12 cellular contexts compared by ENCODE assay signal in genomic region chr22:28911279-28911640, GRCh38. TPM values are rescaled to one million over a fixed set of nuclear protein-coding genes. Genes with fewer than 3 reads are reported as not detected.
DNase-seq lines count a peak whose midpoint lies in the region; ATAC-seq, FAIRE-seq and TF ChIP-seq lines count a peak whose summit lies in the region.
"Had no signal": no experiment of that assay in that cellular context is flagged by ENCODE, and none has a peak within 500 bp of the region (broad histone marks: within the 10 kb centered on the region; RNA-seq: fewer than 3 reads in every experiment).

No MANE protein-coding gene starts in this region.

- no peak overlapping the region for H3K4me3 ChIP-seq in choroid plexus epithelial cell (ENCODE audit: low read depth, low read length)
- H3K4me3 ChIP-seq in HepG2 (replicated peaks in 1 of 3; ENCODE audit: insufficient read depth in 1 of 3, low read depth in 2 of 3, low read length in 3 of 3), result peak overlapping the region in 2 of 3 experiments; percentile 15; a peak in 2 of 6 replicates

- no peak for TF ChIP-seq CTCF in C4-2B (conservative IDR thresholded peaks at IDR 0.05)
- no peak for TF ChIP-seq CTCF in choroid plexus epithelial cell (conservative IDR thresholded peaks at IDR 0.05; ENCODE audit: low read depth, low read length)
- no peak for TF ChIP-seq CTCF in HepG2 (CRISPR knock-in tag; IDR thresholded peaks at IDR 0.05)

- peak overlapping the region; percentile 41 for H3K4me2 ChIP-seq in HepG2 (ENCODE audit: low read depth, low read length)

- ATAC-seq in HepG2 (peak; percentile 79), sciatic nerve (peak; percentile 28), SK-N-SH treated with all-trans-retinoic acid at 6 μM for 48 hours (no peak)
- ATAC-seq: naive thymus-derived CD8-positive, alpha-beta T cell had no signal

- no peak for TF ChIP-seq EP300 in HepG2 (IDR thresholded peaks at IDR 0.05; ENCODE audit: low read depth in 2 of 2, low read length in 2 of 2)
- TF ChIP-seq EP300 in HepG2 (CRISPR knock-in tag; IDR thresholded peaks at IDR 0.05; ENCODE audit: borderline replicate concordance), result no peak

- in situ Hi-C loops in HepG2 (cut with HindIII; ENCODE audit: extremely low pct_ligation_motif_present, low pct_unique_long_range_greater_than_20kb), result no loop called here

- POLR2A ChIA-PET in HepG2 (lab: Yijun Ruan, JAX), result interaction anchor here (1.1 to 1.8 kb wide), 4 partner anchors 10 to 120 kb away, joined by 3 to 7 read pairs (median 4); no protein-coding TSS in a partner anchor

- peaks cover 100% of the 10 kb centered on the region for H3K4me1 ChIP-seq in HepG2 (ENCODE audit: insufficient read depth, low read length)

- no peak for FAIRE-seq in HepG2 (lab: Jason Lieb, UNC)

- no TSS peak for BruUV-seq in HepG2 (replicated peaks; lab: Mats Ljungman, UMichigan)

- H3K27ac ChIP-seq in C4-2B (peak overlapping the region; percentile 51), HepG2 (ENCODE audit: extremely low read length, insufficient read depth, low read length) (peak overlapping the region; percentile 71)

- WGBS in HepG2 (ENCODE audit: low lambda C conversion rate), result 14% methylated on average over 4 of the region's 4 CpGs

- H3K27me3 ChIP-seq in HepG2 (ENCODE audit: control insufficient read depth in 1 of 2, insufficient read depth in 2 of 2, low read length in 2 of 2), result no peaks in the 10 kb centered on the region

- H3K9ac ChIP-seq in HepG2 (ENCODE audit: insufficient read depth, low read depth, low read length), result no peak overlapping the region

- H3K79me2 ChIP-seq in HepG2 (ENCODE audit: insufficient read depth, low read length), result peaks cover 94% of the 10 kb centered on the region

- TF ChIP-seq POLR2A in HepG2 (IDR thresholded peaks at IDR 0.05; ENCODE audit: insufficient read depth in 1 of 2, low read depth in 2 of 2, low read length in 2 of 2), result no peak

- peaks cover 31% of the 10 kb centered on the region for H4K20me1 ChIP-seq in HepG2 (ENCODE audit: insufficient read depth, low read length)

- TF ChIP-seq RAD21 in HepG2 (CRISPR knock-in tag; IDR thresholded peaks at IDR 0.05), result no peak

- intact Hi-C loops in HepG2 (cut with micrococcal nuclease; ENCODE audit: unreplicated experiment) (no loop called here), sciatic nerve (cut with DNase I) (no loop called here)

- no peak overlapping the region for H2AFZ ChIP-seq in HepG2 (ENCODE audit: low read length)

- DNase-seq in choroid plexus epithelial cell (ENCODE audit: low read depth) (peak; percentile 21), HepG2 (ENCODE audit: low spot score) (no peak), sciatic nerve (ENCODE audit: low spot score) (no peak), NCI-H526 treated with DMSO at 0.1 percent for 48 hours (lab: John Stamatoyannopoulos, UW) (no peak), DMS79 (lab: John Stamatoyannopoulos, UW) (no peak), COLO668 (lab: John Stamatoyannopoulos, UW; ENCODE audit: unreplicated experiment) (no peak)
- DNase-seq: activated CD4-positive, alpha-beta T cell treated with anti-CD3 and anti-CD28 coated beads for 1 hour; activated T-cell treated with anti-CD3 and anti-CD28 coated beads, Interleukin-2, amount 50 U/mL, for 1 hour; naive thymus-derived CD8-positive, alpha-beta T cell; NCI-H1092 treated with DMSO at 0.1 percent for 48 hours had no signal

- H3K36me3 ChIP-seq in HepG2 (replicated peaks in 1 of 2; ENCODE audit: control insufficient read depth in 1 of 2, insufficient read depth in 2 of 2, low read length in 2 of 2), result peaks cover 3 to 25% of the 10 kb centered on the region in 2 experiments; a peak in 4 of 5 replicates

- CTCF ChIA-PET in HepG2 (lab: Yijun Ruan, JAX; ENCODE audit: low intra/inter-chr PET ratio, low total read pairs), result no interaction called here

- H3K9me3 ChIP-seq in HepG2 (ENCODE audit: low read length), result no peaks in the 10 kb centered on the region

TF ChIP-seq in HepG2, 621 proteins besides CTCF, POLR2A, EP300 and RAD21 (continues in another document):
- no peak for TF ChIP-seq ESRRA (CRISPR knock-in tag; IDR thresholded peaks at IDR 0.05; ENCODE audit: low read depth)
- TF ChIP-seq ZNF761 (CRISPR knock-in tag; conservative IDR thresholded peaks at IDR 0.05), result no peak
- no peak for TF ChIP-seq SNRNP70 (IDR thresholded peaks at IDR 0.05; ENCODE audit: low read depth, low read length)
- no peak for TF ChIP-seq ZNF720 (CRISPR knock-in tag; IDR thresholded peaks at IDR 0.05)
- no peak for TF ChIP-seq ZNF558 (CRISPR knock-in tag; IDR thresholded peaks at IDR 0.05; ENCODE audit: borderline replicate concordance)
- no peak for TF ChIP-seq IKZF4 (CRISPR knock-in tag; IDR thresholded peaks at IDR 0.05; ENCODE audit: borderline replicate concordance, low read depth, not compliant biosample characterization)
- TF ChIP-seq REPIN1 (CRISPR knock-in tag; IDR thresholded peaks at IDR 0.05; ENCODE audit: borderline replicate concordance, low read depth), result no peak
- no peak for TF ChIP-seq ZNF280B (CRISPR knock-in tag; IDR thresholded peaks at IDR 0.05; ENCODE audit: borderline replicate concordance)
- TF ChIP-seq AGO2 (optimal IDR thresholded peaks at IDR 0.05; ENCODE audit: low read depth, low read length), result peak; percentile 30
- 0 out of 2 replicates have a peak, but pooled peaks have one; percentile 11 for TF ChIP-seq NFKBIZ (CRISPR knock-in tag; IDR thresholded peaks at IDR 0.05)
- no peak for TF ChIP-seq GATAD1 (CRISPR knock-in tag; IDR thresholded peaks at IDR 0.05)

TF ChIP-seq in SK-N-SH treated with all-trans-retinoic acid at 6 μM for 48 hours, 23 proteins besides CTCF, POLR2A, EP300 and RAD21:
- TF ChIP-seq RARB (CRISPR knock-in tag; IDR thresholded peaks at IDR 0.05) (no peak), PATZ1 (CRISPR knock-in tag; IDR thresholded peaks at IDR 0.05; ENCODE audit: borderline replicate concordance) (no peak), ZNF8 (CRISPR knock-in tag; IDR thresholded peaks at IDR 0.05) (no peak), ZC3H10 (CRISPR knock-in tag; IDR thresholded peaks at IDR 0.05) (no peak)

RNA-seq across cellular contexts. Expression of gene ZNRF3, which starts 27.9 kb away (rescaled TPM):
- total RNA-seq in HepG2 (2016; rRNA removed; fragmentation: Illumina TruSeq; extraction: Trizol) (17.6 and 36.7 TPM in 2 replicates), sciatic nerve (12.9 TPM)
- total RNA-seq in HepG2 (2016; cell fraction: cytosol; rRNA removed; fragmentation: Illumina TruSeq; extraction: Trizol; ENCODE audit: low read depth), result 6.8 and 7.3 TPM in 2 replicates
- 15.3 and 36.6 TPM in 2 replicates for total RNA-seq in HepG2 (2016; cell fraction: insoluble cytoplasmic fraction; rRNA removed; fragmentation: Illumina TruSeq; extraction: Trizol)
- 18.5 and 19.0 TPM in 2 replicates for total RNA-seq in HepG2 (2016; cell fraction: membrane; rRNA removed; fragmentation: Illumina TruSeq; extraction: Trizol)
- 35.5 and 42.6 TPM in 2 replicates for total RNA-seq in HepG2 (2016; cell fraction: nucleus; rRNA removed; fragmentation: Illumina TruSeq; extraction: Trizol)
- polyA plus RNA-seq in HepG2 (2011; rRNA removed), result 17.4 and 20.3 TPM in 2 replicates
- polyA plus RNA-seq in HepG2 (2011; cell fraction: cytosol; rRNA removed), result 12.9 and 24.5 TPM in 2 replicates
- polyA plus RNA-seq in HepG2 (2011; cell fraction: nucleus; rRNA removed), result 30.8 and 41.2 TPM in 2 replicates
- 19.0 and 20.9 TPM in 2 replicates for polyA plus RNA-seq in HepG2 (2012)
- 3.0 and 3.4 TPM in 2 replicates for polyA plus RNA-seq in HepG2 (2016; cell fraction: cytosol; fragmentation: Illumina TruSeq; extraction: Trizol; ENCODE audit: low read depth)
- polyA plus RNA-seq in HepG2 (2016; cell fraction: insoluble cytoplasmic fraction; fragmentation: Illumina TruSeq; extraction: Trizol; ENCODE audit: low read depth), result 14.9 and 16.9 TPM in 2 replicates
- 7.9 and 8.5 TPM in 2 replicates for polyA plus RNA-seq in HepG2 (2016; cell fraction: membrane; fragmentation: Illumina TruSeq; extraction: Trizol; ENCODE audit: low read depth)
- polyA plus RNA-seq in HepG2 (2016; cell fraction: nucleus; fragmentation: Illumina TruSeq; extraction: Trizol; ENCODE audit: insufficient read depth, low read depth), result 54.3 and 62.4 TPM in 2 replicates
- polyA minus RNA-seq in HepG2 (2011; rRNA and poly(A)+ RNA removed; ENCODE audit: low replicate concordance), result 2.0 and 68.2 TPM in 2 replicates
- 28.7 and 38.5 TPM in 2 replicates for polyA minus RNA-seq in HepG2 (2011; cell fraction: cytosol; rRNA and poly(A)+ RNA removed)
- 19.8 and 22.1 TPM in 2 replicates for polyA minus RNA-seq in HepG2 (2011; cell fraction: nucleus; rRNA and poly(A)+ RNA removed)
